Comparison of ENCODE assay signal across 9 cellular contexts in genomic region chrX:154886789-154887221, GRCh38. TPM values are rescaled to one million over a fixed set of nuclear protein-coding genes. Genes with fewer than 3 reads are reported as not detected.
DNase-seq lines count a peak whose midpoint lies in the region; ATAC-seq and TF ChIP-seq lines count a peak whose summit lies in the region.
"Not testable (repeated sequence)": the region's sequence is repeated elsewhere in the genome, so short reads cannot be mapped to it uniquely, and the experiment has no call there.
"Had no signal": no experiment of that assay in that cellular context is flagged by ENCODE, and none has a peak within 500 bp of the region (broad histone marks: within the 10 kb centered on the region; RNA-seq: fewer than 3 reads in every experiment).

No MANE protein-coding gene starts in this region.

- ATAC-seq in GM18907 (IDR thresholded peaks at IDR 0.05; ENCODE audit: unreplicated experiment) (peak; percentile 46), GM21390 (IDR thresholded peaks at IDR 0.05; ENCODE audit: unreplicated experiment) (peak; percentile 55), HG02678 (IDR thresholded peaks at IDR 0.05; ENCODE audit: unreplicated experiment) (peak; percentile 59), HG03103 (IDR thresholded peaks at IDR 0.05; ENCODE audit: low read depth, unreplicated experiment) (peak; percentile 51), HG03571 (IDR thresholded peaks at IDR 0.05; ENCODE audit: unreplicated experiment) (peak; percentile 53), lung (ENCODE audit: insufficient read depth, low FRiP score) (peak; percentile 50)
- ATAC-seq in activated naive CD8-positive, alpha-beta T cell treated with anti-CD3 and anti-CD28 coated beads, Interleukin-2, amount 50 U/mL, for 24 hours = peak; percentile 30

- no CpG with 5 or more reads among the region's 62 CpGs for WGBS in lung, 2 donors

- H3K27ac Mint-ChIP-seq in activated naive CD8-positive, alpha-beta T cell treated with anti-CD3 and anti-CD28 coated beads, Interleukin-2, amount 50 U/mL, for 24 hours = not testable (repeated sequence)

- H3K27me3 Mint-ChIP-seq in activated naive CD8-positive, alpha-beta T cell treated with anti-CD3 and anti-CD28 coated beads, Interleukin-2, amount 50 U/mL, for 24 hours = not testable (repeated sequence)

- H3K9me3 ChIP-seq in lung (ENCODE audit: control insufficient read depth in 2 of 2, insufficient read depth in 1 of 2, low read length in 1 of 2) = not testable (repeated sequence)

- H3K9me3 Mint-ChIP-seq in activated naive CD8-positive, alpha-beta T cell treated with anti-CD3 and anti-CD28 coated beads, Interleukin-2, amount 50 U/mL, for 24 hours = not testable (repeated sequence)

- not testable (repeated sequence) for H3K27me3 ChIP-seq in lung (ENCODE audit: control insufficient read depth, insufficient read depth)

- not testable (repeated sequence) for DNase-seq in activated naive CD8-positive, alpha-beta T cell treated with anti-CD3 and anti-CD28 coated beads, Interleukin-2, amount 50 U/mL, for 24 hours; lung (ENCODE audit: low spot score)

- not testable (repeated sequence) for TF ChIP-seq CTCF in lung (IDR thresholded peaks at IDR 0.05; ENCODE audit: control extremely low read depth, extremely low read depth)

- H3K4me3 ChIP-seq in lung = not testable (repeated sequence)

- H3K27ac ChIP-seq in lung (ENCODE audit: low read depth in 1 of 2, low read length in 1 of 2) = not testable (repeated sequence)

- not testable (repeated sequence) for H3K4me1 Mint-ChIP-seq in activated naive CD8-positive, alpha-beta T cell treated with anti-CD3 and anti-CD28 coated beads, Interleukin-2, amount 50 U/mL, for 24 hours

- not testable (repeated sequence) for H3K36me3 ChIP-seq in lung (ENCODE audit: control insufficient read depth in 2 of 2, insufficient read depth in 2 of 2, low read length in 2 of 2)

- H3K36me3 Mint-ChIP-seq in activated naive CD8-positive, alpha-beta T cell treated with anti-CD3 and anti-CD28 coated beads, Interleukin-2, amount 50 U/mL, for 24 hours (ENCODE audit: low read depth) = not testable (repeated sequence)

- H3K4me3 Mint-ChIP-seq in activated naive CD8-positive, alpha-beta T cell treated with anti-CD3 and anti-CD28 coated beads, Interleukin-2, amount 50 U/mL, for 24 hours = not testable (repeated sequence)

- H3K4me1 ChIP-seq in lung (ENCODE audit: control insufficient read depth in 2 of 2, insufficient read depth in 2 of 2, low read length in 2 of 2) = not testable (repeated sequence)

RNA-seq across cellular contexts. Expression of gene F8A1, which starts 0.7 kb away (rescaled TPM):
- total RNA-seq in lung = 10 to 100 TPM in 1 of 2 donors, 1 to 10 TPM in 1; 3.2 to 58.0 TPM
- polyA plus RNA-seq in lung = 10 to 100 TPM; 23.0 to 33.9 TPM

RNA-seq across cellular contexts. Expression of gene SMIM9, which starts 52.3 kb away (rescaled TPM):
- total RNA-seq in lung = under 1 TPM in 1 of 2 donors, not detected in 1; 0.28 TPM
- polyA plus RNA-seq in lung = not detected
- total RNA-seq: adrenal gland had no signal
- polyA plus RNA-seq: adrenal gland, liver had no signal
